1 cellular context compared by ENCODE assay signal in the genomic region with DNA sequence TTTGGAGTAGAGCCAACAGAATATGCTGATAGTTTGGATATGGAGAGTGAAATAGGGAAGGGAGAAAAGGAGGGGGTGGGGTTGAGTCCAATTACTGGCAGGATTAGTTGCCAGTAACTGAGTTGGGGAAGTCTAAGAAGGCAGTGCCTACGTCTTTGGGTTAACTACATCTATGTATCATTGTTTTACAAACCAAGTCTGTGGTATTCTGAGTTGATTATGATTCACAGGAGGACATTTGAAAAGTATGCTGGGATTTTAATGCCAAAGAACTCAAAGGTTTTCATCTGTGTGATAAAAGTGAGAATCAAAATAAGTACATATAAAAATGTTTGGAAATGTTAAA.
TF ChIP-seq lines count a peak whose summit lies in the region.

No MANE protein-coding gene starts in this region.

TF ChIP-seq in HCT116, 20 proteins besides CTCF, POLR2A, EP300 and RAD21 (continued from another document):
- TF ChIP-seq SIN3A (IDR thresholded peaks at IDR 0.05; ENCODE audit: low read depth): no peak
- TF ChIP-seq JUND (IDR thresholded peaks at IDR 0.05): no peak
- no peak for TF ChIP-seq EZH2 (IDR thresholded peaks at IDR 0.05)
- no peak for TF ChIP-seq YY1 (IDR thresholded peaks at IDR 0.05; ENCODE audit: extremely low read depth, insufficient replicate concordance, low read depth, low read length)
- no peak for TF ChIP-seq SRF (IDR thresholded peaks at IDR 0.05; ENCODE audit: low read depth)
- TF ChIP-seq TCF7L2 (IDR thresholded peaks at IDR 0.05; ENCODE audit: borderline replicate concordance, extremely low read depth, insufficient read depth, insufficient read length): no peak
- no peak for TF ChIP-seq ZNF274 (IDR thresholded peaks at IDR 0.05; ENCODE audit: low read depth, low read length)
- no peak for TF ChIP-seq ELF1 (IDR thresholded peaks at IDR 0.05; ENCODE audit: borderline replicate concordance, low read depth)
- no peak for TF ChIP-seq MAX (IDR thresholded peaks at IDR 0.05)
- no peak for TF ChIP-seq ATF3 (IDR thresholded peaks at IDR 0.05)
- no peak for TF ChIP-seq FOSL1 (IDR thresholded peaks at IDR 0.05; ENCODE audit: low read depth)
- TF ChIP-seq CBX3 (IDR thresholded peaks at IDR 0.05; ENCODE audit: low read depth): no peak
